Comparison of ENCODE assay signal across 8 cellular contexts in the genomic region with DNA sequence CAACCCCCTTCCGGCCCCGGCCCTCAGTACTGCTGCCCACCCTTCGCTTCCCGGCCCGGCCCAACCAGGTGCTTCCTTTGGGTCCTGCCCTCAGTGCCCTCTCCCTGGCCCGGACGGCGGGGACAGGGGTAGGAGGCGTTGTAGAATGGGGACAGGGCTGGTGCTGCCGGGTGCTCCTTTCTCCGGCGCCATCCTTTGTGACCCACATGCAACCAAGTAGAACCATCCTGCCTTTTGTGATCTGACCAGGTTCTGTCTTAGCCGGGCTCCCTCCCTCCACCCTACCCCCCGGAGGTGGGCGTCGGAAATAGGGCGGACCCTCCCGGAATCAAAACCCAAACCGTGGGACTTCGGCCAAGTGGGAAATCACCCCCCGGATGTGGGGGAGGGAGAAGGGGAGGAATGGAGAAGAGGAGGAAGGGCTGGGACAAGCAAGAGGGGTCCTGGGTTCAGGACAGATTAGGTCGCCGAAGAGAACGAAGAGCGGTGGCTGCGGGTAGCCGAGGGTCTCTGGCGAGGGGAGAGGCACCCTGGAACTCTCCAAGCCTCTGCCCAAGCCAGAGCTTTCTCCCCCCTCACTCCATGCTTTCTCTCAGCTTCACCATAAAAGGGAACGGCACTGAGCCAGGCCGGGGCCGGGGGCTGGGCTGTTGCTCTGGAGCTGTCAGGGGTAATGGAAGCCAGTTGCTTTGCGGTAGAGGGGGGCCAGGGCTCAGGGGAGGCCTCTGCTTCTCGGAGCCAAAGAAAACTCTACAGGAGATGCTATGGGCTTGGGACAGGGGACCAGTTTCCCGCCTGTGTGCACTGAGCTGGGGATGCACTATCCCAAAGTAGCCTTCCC. TPM values are rescaled to one million over a fixed set of nuclear protein-coding genes. Genes with fewer than 3 reads are reported as not detected.
DNase-seq lines count a peak whose midpoint lies in the region; ATAC-seq and TF ChIP-seq lines count a peak whose summit lies in the region.

No MANE protein-coding gene starts in this region.

- no peak for TF ChIP-seq CTCF in heart right ventricle (IDR thresholded peaks at IDR 0.05)
- no peak for TF ChIP-seq CTCF in progenitor cell of endocrine pancreas (IDR thresholded peaks at IDR 0.05; ENCODE audit: unreplicated experiment)

- H3K36me3 ChIP-seq in heart right ventricle: peaks cover 0 to 32% (median 9%) of the 10 kb centered on the region in 9 donors

- peak; percentile 5 for ATAC-seq in HG03460 (IDR thresholded peaks at IDR 0.05; ENCODE audit: unreplicated experiment)
- ATAC-seq in activated T-helper 17 cell treated with anti-CD3 and anti-CD28 coated beads, Interleukin-2, amount 50 U/mL, for 72 hours (replicated peaks): peak; percentile 31
- ATAC-seq in heart right ventricle: peak; percentile 10 to 78 (median 55)
- no peak for ATAC-seq in HG03442 (IDR thresholded peaks at IDR 0.05; ENCODE audit: unreplicated experiment)

- H3K36me3 Mint-ChIP-seq in activated T-helper 17 cell treated with anti-CD3 and anti-CD28 coated beads, Interleukin-2, amount 50 U/mL, for 72 hours (ENCODE audit: low read depth): peaks cover 41% of the 10 kb centered on the region
- H3K36me3 Mint-ChIP-seq in progenitor cell of endocrine pancreas (ENCODE audit: insufficient read depth): peaks cover 6% of the 10 kb centered on the region

- H3K27ac Mint-ChIP-seq in activated T-helper 17 cell treated with anti-CD3 and anti-CD28 coated beads, Interleukin-2, amount 50 U/mL, for 72 hours: peak overlapping the region; percentile 93
- peak overlapping the region; percentile 89 for H3K27ac Mint-ChIP-seq in progenitor cell of endocrine pancreas

- no peaks in the 10 kb centered on the region for H3K27me3 ChIP-seq in heart right ventricle

- peak; percentile 75 for DNase-seq in activated effector memory CD4-positive, alpha-beta T cell treated with anti-CD3 and anti-CD28 coated beads, Interleukin-2, amount 50 U/mL, for 16 hours
- DNase-seq in activated effector memory CD4-positive, alpha-beta T cell treated with Interleukin-2 at 50 U/mL for 16 hours: no peak
- DNase-seq in heart right ventricle (peak; percentile 76 to 86), progenitor cell of endocrine pancreas (ENCODE audit: low spot score, unreplicated experiment) (no peak), SKM-1 (lab: John Stamatoyannopoulos, UW; ENCODE audit: unreplicated experiment) (no peak)

- peak overlapping the region; percentile 97 for H3K4me3 Mint-ChIP-seq in activated T-helper 17 cell treated with anti-CD3 and anti-CD28 coated beads, Interleukin-2, amount 50 U/mL, for 72 hours
- H3K4me3 Mint-ChIP-seq in progenitor cell of endocrine pancreas (ENCODE audit: low read depth): peak overlapping the region; percentile 80

- H3K9me3 ChIP-seq in heart right ventricle: no peaks in the 10 kb centered on the region

- peak overlapping the region; percentile 50 to 98 (median 89) for H3K4me3 ChIP-seq in heart right ventricle

- H3K4me1 ChIP-seq in heart right ventricle: peaks cover 10 to 84% (median 67%) of the 10 kb centered on the region in 9 donors

- no peaks in the 10 kb centered on the region for H3K27me3 Mint-ChIP-seq in activated T-helper 17 cell treated with anti-CD3 and anti-CD28 coated beads, Interleukin-2, amount 50 U/mL, for 72 hours
- H3K27me3 Mint-ChIP-seq in progenitor cell of endocrine pancreas: peaks cover 24% of the 10 kb centered on the region

- H3K4me1 Mint-ChIP-seq in activated T-helper 17 cell treated with anti-CD3 and anti-CD28 coated beads, Interleukin-2, amount 50 U/mL, for 72 hours: peaks cover 34% of the 10 kb centered on the region
- peaks cover 12% of the 10 kb centered on the region for H3K4me1 Mint-ChIP-seq in progenitor cell of endocrine pancreas (ENCODE audit: low read depth)

- 3% methylated on average over 34 of the region's 34 CpGs for WGBS in heart right ventricle, 2 donors

- H3K27ac ChIP-seq in heart right ventricle: peak overlapping the region; percentile 70 to 98 (median 97)

- intact Hi-C loops in heart right ventricle (cut with DNase I): loop anchor here in 3 of 10 donors (1.0 to 2.0 kb wide), 2 partner anchors 21 kb away; a partner anchor contains a TSS

- no peaks in the 10 kb centered on the region for H3K9me3 Mint-ChIP-seq in activated T-helper 17 cell treated with anti-CD3 and anti-CD28 coated beads, Interleukin-2, amount 50 U/mL, for 72 hours
- no peaks in the 10 kb centered on the region for H3K9me3 Mint-ChIP-seq in progenitor cell of endocrine pancreas (ENCODE audit: low read depth)

RNA-seq across cellular contexts. Expression of a gene that starts 0.8 kb away (rescaled TPM):
- total RNA-seq in activated T-helper 17 cell treated with anti-CD3 and anti-CD28 coated beads, Interleukin-2, amount 50 U/mL, for 72 hours: 100 to 1,000 TPM; 286 to 313 TPM
- 100 to 1,000 TPM; 342 to 457 (median 388) TPM for total RNA-seq in heart right ventricle
- polyA plus RNA-seq in heart right ventricle: 100 to 1,000 TPM; 336 to 456 TPM
- 245 and 254 TPM in 2 replicates for total RNA-seq in progenitor cell of endocrine pancreas

RNA-seq across cellular contexts. Expression of a gene that starts 6.2 kb away (rescaled TPM):
- total RNA-seq in activated T-helper 17 cell treated with anti-CD3 and anti-CD28 coated beads, Interleukin-2, amount 50 U/mL, for 72 hours: under 1 TPM; 0.42 to 0.93 TPM
- total RNA-seq in heart right ventricle (10 to 100 TPM in 7 of 10 donors, 1 to 10 TPM in 3; 6.8 to 53.2 (median 12.2) TPM), progenitor cell of endocrine pancreas (1.1 and 2.5 TPM in 2 replicates)
- 10 to 100 TPM; 40.8 to 41.0 TPM for polyA plus RNA-seq in heart right ventricle

RNA-seq across cellular contexts. Expression of a gene that starts 14.4 kb away (rescaled TPM):
- total RNA-seq in activated T-helper 17 cell treated with anti-CD3 and anti-CD28 coated beads, Interleukin-2, amount 50 U/mL, for 72 hours: 10 to 100 TPM in 1 of 2 donors, 1 to 10 TPM in 1; 5.9 to 10.5 TPM
- total RNA-seq in heart right ventricle (1 to 10 TPM in 9 of 10 donors, under 1 TPM in 1; 0.32 to 4.6 (median 2.3) TPM), progenitor cell of endocrine pancreas (4.4 and 5.2 TPM in 2 replicates)
- polyA plus RNA-seq in heart right ventricle: 1 to 10 TPM; 2.2 TPM

RNA-seq across cellular contexts. Expression of a gene that starts 20.7 kb away (rescaled TPM):
- 10 to 100 TPM; 13.1 to 14.3 TPM for total RNA-seq in activated T-helper 17 cell treated with anti-CD3 and anti-CD28 coated beads, Interleukin-2, amount 50 U/mL, for 72 hours
- total RNA-seq in heart right ventricle (10 to 100 TPM in 6 of 10 donors, 1 to 10 TPM in 4; 7.9 to 16.8 (median 11.7) TPM), progenitor cell of endocrine pancreas (58.7 and 60.2 TPM in 2 replicates)
- 1 to 10 TPM; 4.2 to 6.5 TPM for polyA plus RNA-seq in heart right ventricle

RNA-seq across cellular contexts. Expression of a gene that starts 39.4 kb away (rescaled TPM):
- total RNA-seq in activated T-helper 17 cell treated with anti-CD3 and anti-CD28 coated beads, Interleukin-2, amount 50 U/mL, for 72 hours: 10 to 100 TPM; 73.3 to 81.5 TPM
- total RNA-seq in heart right ventricle: 10 to 100 TPM; 24.7 to 53.4 (median 28.0) TPM
- polyA plus RNA-seq in heart right ventricle: 10 to 100 TPM; 41.5 to 48.6 TPM
- 54.0 and 55.2 TPM in 2 replicates for total RNA-seq in progenitor cell of endocrine pancreas

Comparison
In these comparisons a context has a peak if more than half of its experiments do, and no peak if none do; other contexts are left out.
1. DNase-seq: peak in activated effector memory CD4-positive, alpha-beta T cell treated with anti-CD3 and anti-CD28 coated beads, Interleukin-2, amount 50 U/mL, for 16 hours (single experiment) and heart right ventricle (2 of 2); none in activated effector memory CD4-positive, alpha-beta T cell treated with Interleukin-2 at 50 U/mL for 16 hours (single experiment), progenitor cell of endocrine pancreas (single experiment) and SKM-1 (single experiment).